ENCODE assay signal across 1 cellular context in the genomic region with DNA sequence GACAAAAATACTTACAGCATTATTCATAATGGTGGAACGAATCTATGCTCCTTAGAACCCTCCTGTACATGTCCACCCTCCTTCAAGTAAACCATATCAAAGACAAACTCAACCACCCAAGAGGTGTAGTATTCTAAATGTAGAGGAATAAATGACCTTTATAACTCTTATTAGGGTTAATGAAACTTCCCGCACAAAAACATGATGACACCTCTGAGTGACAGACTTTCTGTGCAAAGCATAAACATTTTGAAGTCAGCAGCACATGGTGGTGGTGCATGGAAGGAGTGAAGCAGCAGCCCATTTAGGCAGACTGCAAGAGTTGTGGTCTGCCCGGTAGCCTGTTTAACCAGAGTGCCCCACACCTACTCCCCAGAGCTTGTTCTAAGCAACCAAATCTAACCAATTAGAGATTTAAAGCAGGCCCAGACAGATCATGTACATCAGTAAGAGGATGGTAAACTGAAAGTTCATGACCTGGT.
TF ChIP-seq lines count a peak whose summit lies in the region.

No MANE protein-coding gene starts in this region.

TF ChIP-seq in GM12878, 131 proteins besides CTCF, POLR2A, EP300 and RAD21 (continues in another document):
- TF ChIP-seq SMC3 (IDR thresholded peaks at IDR 0.05; ENCODE audit: borderline replicate concordance, low read length) (no peak), CBX5 (IDR thresholded peaks at IDR 0.05; ENCODE audit: low read depth) (no peak), NR2C1 (IDR thresholded peaks at IDR 0.05) (no peak), BRCA1 (IDR thresholded peaks at IDR 0.05; ENCODE audit: low read depth, low read length) (no peak), HDAC2 (IDR thresholded peaks at IDR 0.05) (no peak), SMAD1 (IDR thresholded peaks at IDR 0.05; ENCODE audit: low read depth, partially characterized antibody) (peak; percentile 13), CEBPB (IDR thresholded peaks at IDR 0.05; ENCODE audit: borderline replicate concordance in 1 of 2, low read depth in 2 of 2, low read length in 2 of 2) (no peak), TBL1XR1 (IDR thresholded peaks at IDR 0.05; ENCODE audit: low read depth, low read length) (no peak), TCF12 (IDR thresholded peaks at IDR 0.05; ENCODE audit: low read depth, low read length) (no peak), BACH1 (IDR thresholded peaks at IDR 0.05; ENCODE audit: borderline replicate concordance) (no peak), KDM1A (IDR thresholded peaks at IDR 0.05; ENCODE audit: borderline replicate concordance) (no peak), SREBF1 (IDR thresholded peaks at IDR 0.05; ENCODE audit: low read length) (no peak), TCF7 (IDR thresholded peaks at IDR 0.05; ENCODE audit: borderline replicate concordance) (no peak), HDGF (IDR thresholded peaks at IDR 0.05) (no peak), NRF1 (conservative IDR thresholded peaks at IDR 0.05; ENCODE audit: low read depth, low read length) (no peak), RCOR1 (conservative IDR thresholded peaks at IDR 0.05; ENCODE audit: low read depth, low read length) (no peak), ZNF274 (IDR thresholded peaks at IDR 0.05; ENCODE audit: insufficient read depth, insufficient read length) (no peak), ZNF217 (IDR thresholded peaks at IDR 0.05) (0 out of 2 replicates have a peak, but pooled peaks have one; percentile 18), MTA2 (IDR thresholded peaks at IDR 0.05; ENCODE audit: low read depth) (no peak)
- TF ChIP-seq, protein P1, sequence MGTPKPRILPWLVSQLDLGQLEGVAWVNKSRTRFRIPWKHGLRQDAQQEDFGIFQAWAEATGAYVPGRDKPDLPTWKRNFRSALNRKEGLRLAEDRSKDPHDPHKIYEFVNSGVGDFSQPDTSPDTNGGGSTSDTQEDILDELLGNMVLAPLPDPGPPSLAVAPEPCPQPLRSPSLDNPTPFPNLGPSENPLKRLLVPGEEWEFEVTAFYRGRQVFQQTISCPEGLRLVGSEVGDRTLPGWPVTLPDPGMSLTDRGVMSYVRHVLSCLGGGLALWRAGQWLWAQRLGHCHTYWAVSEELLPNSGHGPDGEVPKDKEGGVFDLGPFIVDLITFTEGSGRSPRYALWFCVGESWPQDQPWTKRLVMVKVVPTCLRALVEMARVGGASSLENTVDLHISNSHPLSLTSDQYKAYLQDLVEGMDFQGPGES (IDR thresholded peaks at IDR 0.05) = no peak
- TF ChIP-seq, protein P2, sequence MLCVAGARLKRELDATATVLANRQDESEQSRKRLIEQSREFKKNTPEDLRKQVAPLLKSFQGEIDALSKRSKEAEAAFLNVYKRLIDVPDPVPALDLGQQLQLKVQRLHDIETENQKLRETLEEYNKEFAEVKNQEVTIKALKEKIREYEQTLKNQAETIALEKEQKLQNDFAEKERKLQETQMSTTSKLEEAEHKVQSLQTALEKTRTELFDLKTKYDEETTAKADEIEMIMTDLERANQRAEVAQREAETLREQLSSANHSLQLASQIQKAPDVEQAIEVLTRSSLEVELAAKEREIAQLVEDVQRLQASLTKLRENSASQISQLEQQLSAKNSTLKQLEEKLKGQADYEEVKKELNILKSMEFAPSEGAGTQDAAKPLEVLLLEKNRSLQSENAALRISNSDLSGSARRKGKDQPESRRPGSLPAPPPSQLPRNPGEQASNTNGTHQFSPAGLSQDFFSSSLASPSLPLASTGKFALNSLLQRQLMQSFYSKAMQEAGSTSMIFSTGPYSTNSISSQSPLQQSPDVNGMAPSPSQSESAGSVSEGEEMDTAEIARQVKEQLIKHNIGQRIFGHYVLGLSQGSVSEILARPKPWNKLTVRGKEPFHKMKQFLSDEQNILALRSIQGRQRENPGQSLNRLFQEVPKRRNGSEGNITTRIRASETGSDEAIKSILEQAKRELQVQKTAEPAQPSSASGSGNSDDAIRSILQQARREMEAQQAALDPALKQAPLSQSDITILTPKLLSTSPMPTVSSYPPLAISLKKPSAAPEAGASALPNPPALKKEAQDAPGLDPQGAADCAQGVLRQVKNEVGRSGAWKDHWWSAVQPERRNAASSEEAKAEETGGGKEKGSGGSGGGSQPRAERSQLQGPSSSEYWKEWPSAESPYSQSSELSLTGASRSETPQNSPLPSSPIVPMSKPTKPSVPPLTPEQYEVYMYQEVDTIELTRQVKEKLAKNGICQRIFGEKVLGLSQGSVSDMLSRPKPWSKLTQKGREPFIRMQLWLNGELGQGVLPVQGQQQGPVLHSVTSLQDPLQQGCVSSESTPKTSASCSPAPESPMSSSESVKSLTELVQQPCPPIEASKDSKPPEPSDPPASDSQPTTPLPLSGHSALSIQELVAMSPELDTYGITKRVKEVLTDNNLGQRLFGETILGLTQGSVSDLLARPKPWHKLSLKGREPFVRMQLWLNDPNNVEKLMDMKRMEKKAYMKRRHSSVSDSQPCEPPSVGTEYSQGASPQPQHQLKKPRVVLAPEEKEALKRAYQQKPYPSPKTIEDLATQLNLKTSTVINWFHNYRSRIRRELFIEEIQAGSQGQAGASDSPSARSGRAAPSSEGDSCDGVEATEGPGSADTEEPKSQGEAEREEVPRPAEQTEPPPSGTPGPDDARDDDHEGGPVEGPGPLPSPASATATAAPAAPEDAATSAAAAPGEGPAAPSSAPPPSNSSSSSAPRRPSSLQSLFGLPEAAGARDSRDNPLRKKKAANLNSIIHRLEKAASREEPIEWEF (IDR thresholded peaks at IDR 0.05; ENCODE audit: insufficient replicate concordance, low read depth, low read length) = no peak
- TF ChIP-seq, protein P3, sequence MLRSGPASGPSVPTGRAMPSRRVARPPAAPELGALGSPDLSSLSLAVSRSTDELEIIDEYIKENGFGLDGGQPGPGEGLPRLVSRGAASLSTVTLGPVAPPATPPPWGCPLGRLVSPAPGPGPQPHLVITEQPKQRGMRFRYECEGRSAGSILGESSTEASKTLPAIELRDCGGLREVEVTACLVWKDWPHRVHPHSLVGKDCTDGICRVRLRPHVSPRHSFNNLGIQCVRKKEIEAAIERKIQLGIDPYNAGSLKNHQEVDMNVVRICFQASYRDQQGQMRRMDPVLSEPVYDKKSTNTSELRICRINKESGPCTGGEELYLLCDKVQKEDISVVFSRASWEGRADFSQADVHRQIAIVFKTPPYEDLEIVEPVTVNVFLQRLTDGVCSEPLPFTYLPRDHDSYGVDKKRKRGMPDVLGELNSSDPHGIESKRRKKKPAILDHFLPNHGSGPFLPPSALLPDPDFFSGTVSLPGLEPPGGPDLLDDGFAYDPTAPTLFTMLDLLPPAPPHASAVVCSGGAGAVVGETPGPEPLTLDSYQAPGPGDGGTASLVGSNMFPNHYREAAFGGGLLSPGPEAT (IDR thresholded peaks at IDR 0.05; ENCODE audit: low read depth) = no peak
- TF ChIP-seq, protein P4, sequence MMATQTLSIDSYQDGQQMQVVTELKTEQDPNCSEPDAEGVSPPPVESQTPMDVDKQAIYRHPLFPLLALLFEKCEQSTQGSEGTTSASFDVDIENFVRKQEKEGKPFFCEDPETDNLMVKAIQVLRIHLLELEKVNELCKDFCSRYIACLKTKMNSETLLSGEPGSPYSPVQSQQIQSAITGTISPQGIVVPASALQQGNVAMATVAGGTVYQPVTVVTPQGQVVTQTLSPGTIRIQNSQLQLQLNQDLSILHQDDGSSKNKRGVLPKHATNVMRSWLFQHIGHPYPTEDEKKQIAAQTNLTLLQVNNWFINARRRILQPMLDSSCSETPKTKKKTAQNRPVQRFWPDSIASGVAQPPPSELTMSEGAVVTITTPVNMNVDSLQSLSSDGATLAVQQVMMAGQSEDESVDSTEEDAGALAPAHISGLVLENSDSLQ (IDR thresholded peaks at IDR 0.05) = peak; percentile 51; the same call in 1 of the 2 replicates
- TF ChIP-seq, protein P5, sequence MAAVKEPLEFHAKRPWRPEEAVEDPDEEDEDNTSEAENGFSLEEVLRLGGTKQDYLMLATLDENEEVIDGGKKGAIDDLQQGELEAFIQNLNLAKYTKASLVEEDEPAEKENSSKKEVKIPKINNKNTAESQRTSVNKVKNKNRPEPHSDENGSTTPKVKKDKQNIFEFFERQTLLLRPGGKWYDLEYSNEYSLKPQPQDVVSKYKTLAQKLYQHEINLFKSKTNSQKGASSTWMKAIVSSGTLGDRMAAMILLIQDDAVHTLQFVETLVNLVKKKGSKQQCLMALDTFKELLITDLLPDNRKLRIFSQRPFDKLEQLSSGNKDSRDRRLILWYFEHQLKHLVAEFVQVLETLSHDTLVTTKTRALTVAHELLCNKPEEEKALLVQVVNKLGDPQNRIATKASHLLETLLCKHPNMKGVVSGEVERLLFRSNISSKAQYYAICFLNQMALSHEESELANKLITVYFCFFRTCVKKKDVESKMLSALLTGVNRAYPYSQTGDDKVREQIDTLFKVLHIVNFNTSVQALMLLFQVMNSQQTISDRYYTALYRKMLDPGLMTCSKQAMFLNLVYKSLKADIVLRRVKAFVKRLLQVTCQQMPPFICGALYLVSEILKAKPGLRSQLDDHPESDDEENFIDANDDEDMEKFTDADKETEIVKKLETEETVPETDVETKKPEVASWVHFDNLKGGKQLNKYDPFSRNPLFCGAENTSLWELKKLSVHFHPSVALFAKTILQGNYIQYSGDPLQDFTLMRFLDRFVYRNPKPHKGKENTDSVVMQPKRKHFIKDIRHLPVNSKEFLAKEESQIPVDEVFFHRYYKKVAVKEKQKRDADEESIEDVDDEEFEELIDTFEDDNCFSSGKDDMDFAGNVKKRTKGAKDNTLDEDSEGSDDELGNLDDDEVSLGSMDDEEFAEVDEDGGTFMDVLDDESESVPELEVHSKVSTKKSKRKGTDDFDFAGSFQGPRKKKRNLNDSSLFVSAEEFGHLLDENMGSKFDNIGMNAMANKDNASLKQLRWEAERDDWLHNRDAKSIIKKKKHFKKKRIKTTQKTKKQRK (IDR thresholded peaks at IDR 0.05; ENCODE audit: low read depth, low read length) = no peak
- TF ChIP-seq, protein P6, sequence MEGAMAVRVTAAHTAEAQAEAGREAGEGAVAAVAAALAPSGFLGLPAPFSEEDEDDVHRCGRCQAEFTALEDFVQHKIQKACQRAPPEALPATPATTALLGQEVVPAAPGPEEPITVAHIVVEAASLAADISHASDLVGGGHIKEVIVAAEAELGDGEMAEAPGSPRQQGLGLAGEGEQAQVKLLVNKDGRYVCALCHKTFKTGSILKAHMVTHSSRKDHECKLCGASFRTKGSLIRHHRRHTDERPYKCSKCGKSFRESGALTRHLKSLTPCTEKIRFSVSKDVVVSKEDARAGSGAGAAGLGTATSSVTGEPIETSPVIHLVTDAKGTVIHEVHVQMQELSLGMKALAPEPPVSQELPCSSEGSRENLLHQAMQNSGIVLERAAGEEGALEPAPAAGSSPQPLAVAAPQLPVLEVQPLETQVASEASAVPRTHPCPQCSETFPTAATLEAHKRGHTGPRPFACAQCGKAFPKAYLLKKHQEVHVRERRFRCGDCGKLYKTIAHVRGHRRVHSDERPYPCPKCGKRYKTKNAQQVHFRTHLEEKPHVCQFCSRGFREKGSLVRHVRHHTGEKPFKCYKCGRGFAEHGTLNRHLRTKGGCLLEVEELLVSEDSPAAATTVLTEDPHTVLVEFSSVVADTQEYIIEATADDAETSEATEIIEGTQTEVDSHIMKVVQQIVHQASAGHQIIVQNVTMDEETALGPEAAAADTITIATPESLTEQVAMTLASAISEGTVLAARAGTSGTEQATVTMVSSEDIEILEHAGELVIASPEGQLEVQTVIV (IDR thresholded peaks at IDR 0.05; ENCODE audit: borderline replicate concordance, partially characterized antibody) = no peak
- TF ChIP-seq, protein P7, sequence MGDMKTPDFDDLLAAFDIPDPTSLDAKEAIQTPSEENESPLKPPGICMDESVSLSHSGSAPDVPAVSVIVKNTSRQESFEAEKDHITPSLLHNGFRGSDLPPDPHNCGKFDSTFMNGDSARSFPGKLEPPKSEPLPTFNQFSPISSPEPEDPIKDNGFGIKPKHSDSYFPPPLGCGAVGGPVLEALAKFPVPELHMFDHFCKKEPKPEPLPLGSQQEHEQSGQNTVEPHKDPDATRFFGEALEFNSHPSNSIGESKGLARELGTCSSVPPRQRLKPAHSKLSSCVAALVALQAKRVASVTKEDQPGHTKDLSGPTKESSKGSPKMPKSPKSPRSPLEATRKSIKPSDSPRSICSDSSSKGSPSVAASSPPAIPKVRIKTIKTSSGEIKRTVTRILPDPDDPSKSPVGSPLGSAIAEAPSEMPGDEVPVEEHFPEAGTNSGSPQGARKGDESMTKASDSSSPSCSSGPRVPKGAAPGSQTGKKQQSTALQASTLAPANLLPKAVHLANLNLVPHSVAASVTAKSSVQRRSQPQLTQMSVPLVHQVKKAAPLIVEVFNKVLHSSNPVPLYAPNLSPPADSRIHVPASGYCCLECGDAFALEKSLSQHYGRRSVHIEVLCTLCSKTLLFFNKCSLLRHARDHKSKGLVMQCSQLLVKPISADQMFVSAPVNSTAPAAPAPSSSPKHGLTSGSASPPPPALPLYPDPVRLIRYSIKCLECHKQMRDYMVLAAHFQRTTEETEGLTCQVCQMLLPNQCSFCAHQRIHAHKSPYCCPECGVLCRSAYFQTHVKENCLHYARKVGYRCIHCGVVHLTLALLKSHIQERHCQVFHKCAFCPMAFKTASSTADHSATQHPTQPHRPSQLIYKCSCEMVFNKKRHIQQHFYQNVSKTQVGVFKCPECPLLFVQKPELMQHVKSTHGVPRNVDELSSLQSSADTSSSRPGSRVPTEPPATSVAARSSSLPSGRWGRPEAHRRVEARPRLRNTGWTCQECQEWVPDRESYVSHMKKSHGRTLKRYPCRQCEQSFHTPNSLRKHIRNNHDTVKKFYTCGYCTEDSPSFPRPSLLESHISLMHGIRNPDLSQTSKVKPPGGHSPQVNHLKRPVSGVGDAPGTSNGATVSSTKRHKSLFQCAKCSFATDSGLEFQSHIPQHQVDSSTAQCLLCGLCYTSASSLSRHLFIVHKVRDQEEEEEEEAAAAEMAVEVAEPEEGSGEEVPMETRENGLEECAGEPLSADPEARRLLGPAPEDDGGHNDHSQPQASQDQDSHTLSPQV (IDR thresholded peaks at IDR 0.05) = no peak
- TF ChIP-seq, protein P8, sequence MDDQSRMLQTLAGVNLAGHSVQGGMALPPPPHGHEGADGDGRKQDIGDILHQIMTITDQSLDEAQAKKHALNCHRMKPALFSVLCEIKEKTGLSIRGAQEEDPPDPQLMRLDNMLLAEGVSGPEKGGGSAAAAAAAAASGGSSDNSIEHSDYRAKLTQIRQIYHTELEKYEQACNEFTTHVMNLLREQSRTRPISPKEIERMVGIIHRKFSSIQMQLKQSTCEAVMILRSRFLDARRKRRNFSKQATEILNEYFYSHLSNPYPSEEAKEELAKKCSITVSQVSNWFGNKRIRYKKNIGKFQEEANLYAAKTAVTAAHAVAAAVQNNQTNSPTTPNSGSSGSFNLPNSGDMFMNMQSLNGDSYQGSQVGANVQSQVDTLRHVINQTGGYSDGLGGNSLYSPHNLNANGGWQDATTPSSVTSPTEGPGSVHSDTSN (IDR thresholded peaks at IDR 0.05; ENCODE audit: insufficient replicate concordance, low read depth, low read length) = no peak
- TF ChIP-seq, protein P9, sequence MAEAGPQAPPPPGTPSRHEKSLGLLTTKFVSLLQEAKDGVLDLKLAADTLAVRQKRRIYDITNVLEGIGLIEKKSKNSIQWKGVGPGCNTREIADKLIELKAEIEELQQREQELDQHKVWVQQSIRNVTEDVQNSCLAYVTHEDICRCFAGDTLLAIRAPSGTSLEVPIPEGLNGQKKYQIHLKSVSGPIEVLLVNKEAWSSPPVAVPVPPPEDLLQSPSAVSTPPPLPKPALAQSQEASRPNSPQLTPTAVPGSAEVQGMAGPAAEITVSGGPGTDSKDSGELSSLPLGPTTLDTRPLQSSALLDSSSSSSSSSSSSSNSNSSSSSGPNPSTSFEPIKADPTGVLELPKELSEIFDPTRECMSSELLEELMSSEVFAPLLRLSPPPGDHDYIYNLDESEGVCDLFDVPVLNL (IDR thresholded peaks at IDR 0.05; ENCODE audit: low read depth, low read length) = no peak
